ENCODE assay signal across 8 cellular contexts in genomic region chr16:28210979-28211505, GRCh38.
DNase-seq lines count a peak whose midpoint lies in the region; ATAC-seq lines count a peak whose summit lies in the region.

No MANE protein-coding gene starts in this region.

- H3K4me3 ChIP-seq in effector memory CD4-positive, alpha-beta T cell (ENCODE audit: insufficient read depth, low read depth, low read length, poor library complexity, severe bottlenecking), result peak overlapping the region; percentile 64

- H3K4me1 ChIP-seq in effector memory CD4-positive, alpha-beta T cell (ENCODE audit: control insufficient read depth, insufficient read depth, low read length, poor library complexity, severe bottlenecking), result peaks cover 22% of the 10 kb centered on the region

- H3K27me3 ChIP-seq in effector memory CD4-positive, alpha-beta T cell (replicated peaks; ENCODE audit: control insufficient read depth, insufficient read depth, low read length, poor library complexity, severe bottlenecking), result no peaks in the 10 kb centered on the region

- H3K9me3 Mint-ChIP-seq in memory B cell, result peaks cover 2% of the 10 kb centered on the region

- H3K27me3 Mint-ChIP-seq in memory B cell, result no peaks in the 10 kb centered on the region

- H3K27ac Mint-ChIP-seq in memory B cell, result peak overlapping the region; percentile 5

- H3K27ac ChIP-seq in effector memory CD4-positive, alpha-beta T cell (ENCODE audit: insufficient read depth, low read length, poor library complexity, severe bottlenecking), result peak overlapping the region; percentile 84

- ATAC-seq in HG02610 (IDR thresholded peaks at IDR 0.05; ENCODE audit: unreplicated experiment) (peak; percentile 41), memory B cell (ENCODE audit: low read depth) (peak; percentile 28), HG02840 (IDR thresholded peaks at IDR 0.05; ENCODE audit: low FRiP score, unreplicated experiment) (no peak)

- no peaks in the 10 kb centered on the region for H3K9me3 ChIP-seq in effector memory CD4-positive, alpha-beta T cell (ENCODE audit: control insufficient read depth, low read length)

- peaks cover 8% of the 10 kb centered on the region for H3K36me3 ChIP-seq in effector memory CD4-positive, alpha-beta T cell (ENCODE audit: control insufficient read depth, insufficient read depth, low read length)

- H3K36me3 Mint-ChIP-seq in memory B cell, result peaks cover 15% of the 10 kb centered on the region

- peaks cover 22% of the 10 kb centered on the region for H3K4me1 Mint-ChIP-seq in memory B cell

- H3K4me3 Mint-ChIP-seq in memory B cell, result peak overlapping the region; percentile 82

- DNase-seq in GM04503 (ENCODE audit: low read depth) (peak; percentile 39), NCI-H510A treated with DMSO at 0.1 percent for 48 hours (lab: John Stamatoyannopoulos, UW) (peak; percentile 55), memory B cell (ENCODE audit: low spot score in 2 of 2) (peak in 1 of 2 donors; percentile 41)
- DNase-seq in activated CD8-positive, alpha-beta memory T cell treated with anti-CD3 and anti-CD28 coated beads for 4 hours (ENCODE audit: low read depth in 2 of 2), result peak; percentile 36 to 37
- DNase-seq in effector memory CD4-positive, alpha-beta T cell, result peak; percentile 37 to 42 (median 41)
- peak; percentile 47 for DNase-seq in stimulated activated CD8-positive, alpha-beta memory T cell treated with anti-CD3 and anti-CD28 coated beads, Interleukin-12 subunit alpha, Interleukin-12 subunit beta, amount 100 ng/mL, for 1 hour (ENCODE audit: low read depth)
